Comparison of ENCODE assay signal across 30 cellular contexts in genomic region chr15:71230303-71230702, GRCh38.
"Had no signal": no experiment of that assay in that cellular context is flagged by ENCODE, and none has a peak within 500 bp of the region (broad histone marks: within the 10 kb centered on the region; RNA-seq: fewer than 3 reads in every experiment).

No MANE protein-coding gene starts in this region.

- DNase-seq: activated B cell treated with CpG ODN at 0.5 μM for 24 hours; activated CD4-positive, alpha-beta T cell treated with anti-CD3 and anti-CD28 coated beads for 48 hours; activated CD4-positive, alpha-beta T cell treated with anti-CD3 and anti-CD28 coated beads, Interleukin-2, amount 50 U/mL, for 1 hour; activated CD4-positive, alpha-beta T cell treated with anti-CD3 and anti-CD28 coated beads, Interleukin-2, amount 50 U/mL, for 48 hours; activated CD8-positive, alpha-beta memory T cell treated with anti-CD3 and anti-CD28 coated beads for 24 hours; activated CD8-positive, alpha-beta T cell treated with anti-CD3 and anti-CD28 coated beads for 36 hours; activated effector memory CD4-positive, alpha-beta T cell treated with Interleukin-2 at 50 U/mL for 16 hours; activated gamma-delta T cell treated with Interleukin-2 at 50 U/mL for 16 hours; activated naive CD4-positive, alpha-beta T cell treated with anti-CD3 and anti-CD28 coated beads, Interleukin-2, amount 50 U/mL, for 16 hours; activated naive CD4-positive, alpha-beta T cell treated with Interleukin-2 at 50 U/mL for 16 hours; activated T-cell treated with anti-CD3 and anti-CD28 coated beads, Interleukin-2, amount 50 U/mL, for 4 hours; amniotic stem cell; anterior cingulate cortex; brain microvascular endothelial cell; dorsolateral prefrontal cortex; effector CD4-positive, alpha-beta T cell; effector memory CD8-positive, alpha-beta T cell; erythroblast; foreskin keratinocyte; gastrocnemius medialis; glutamatergic neuron; T-helper 1 cell; T-helper 17 cell; T1000; WERI-Rb-1 had no signal

- H3K27ac ChIP-seq: brain microvascular endothelial cell, coronary artery, dorsolateral prefrontal cortex, esophagus muscularis mucosa, foreskin keratinocyte, gastrocnemius medialis, WERI-Rb-1 had no signal

- H3K27me3 ChIP-seq: brain microvascular endothelial cell, esophagus muscularis mucosa, foreskin keratinocyte, gastrocnemius medialis had no signal

- ATAC-seq: activated CD4-positive, CD25-positive, alpha-beta regulatory T cell treated with anti-CD3 and anti-CD28 coated beads, Interleukin-2, amount 50 U/mL, for 24 hours; activated CD8-positive, alpha-beta T cell treated with anti-CD3 and anti-CD28 coated beads for 36 hours; activated T-cell treated with anti-CD3 and anti-CD28 coated beads, Interleukin-2, amount 50 U/mL, for 4 hours; activated T-helper 17 cell treated with anti-CD3 and anti-CD28 coated beads, Interleukin-2, amount 50 U/mL, for 72 hours; effector memory CD8-positive, alpha-beta T cell; foreskin keratinocyte; gastrocnemius medialis; T-helper 17 cell had no signal

- H3K4me1 ChIP-seq: esophagus muscularis mucosa, foreskin keratinocyte had no signal

- H3K9me3 ChIP-seq: esophagus muscularis mucosa, gastrocnemius medialis had no signal

- H3K4me3 ChIP-seq: coronary artery, dorsolateral prefrontal cortex, esophagus muscularis mucosa, gastrocnemius medialis had no signal

- FAIRE-seq: astrocyte had no signal

- H3K36me3 ChIP-seq: esophagus muscularis mucosa, gastrocnemius medialis, WERI-Rb-1 had no signal
